In genomic region chr6:135322427-135323201, GRCh38 we compare ENCODE assay signal across 8 cellular contexts.
DNase-seq lines count a peak whose midpoint lies in the region; ATAC-seq and TF ChIP-seq lines count a peak whose summit lies in the region.

No MANE protein-coding gene starts in this region.

- H3K9me3 Mint-ChIP-seq in activated B cell treated with CpG ODN at 0.5 μM for 24 hours = no peaks in the 10 kb centered on the region
- H3K9me3 Mint-ChIP-seq in progenitor cell of endocrine pancreas (ENCODE audit: low read depth) = no peaks in the 10 kb centered on the region
- peaks cover 0 to 2% (median 0%) of the 10 kb centered on the region in 11 donors for H3K9me3 Mint-ChIP-seq in naive thymus-derived CD4-positive, alpha-beta T cell
- no peaks in the 10 kb centered on the region for H3K9me3 Mint-ChIP-seq in activated naive CD4-positive, alpha-beta T cell treated with anti-CD3 and anti-CD28 coated beads for 36 hours

- peak overlapping the region; percentile 30 for H3K27ac Mint-ChIP-seq in activated B cell treated with CpG ODN at 0.5 μM for 24 hours
- H3K27ac Mint-ChIP-seq in progenitor cell of endocrine pancreas = no peak overlapping the region
- peak overlapping the region in 1 of 9 donors; percentile 7 for H3K27ac Mint-ChIP-seq in naive thymus-derived CD4-positive, alpha-beta T cell
- no peak overlapping the region for H3K27ac Mint-ChIP-seq in activated naive CD4-positive, alpha-beta T cell treated with anti-CD3 and anti-CD28 coated beads for 36 hours

- peak; percentile 39 for DNase-seq in GM10248 (ENCODE audit: extremely low spot score)
- no peak for DNase-seq in activated B cell treated with CpG ODN at 0.5 μM for 24 hours
- no peak for DNase-seq in progenitor cell of endocrine pancreas (ENCODE audit: low spot score, unreplicated experiment)
- no peak for DNase-seq in cerebellar cortex (ENCODE audit: low spot score)
- no peak for DNase-seq in naive thymus-derived CD4-positive, alpha-beta T cell
- no peak for DNase-seq in activated naive CD4-positive, alpha-beta T cell treated with anti-CD3 and anti-CD28 coated beads for 36 hours

- H3K27me3 ChIP-seq in naive thymus-derived CD4-positive, alpha-beta T cell (ENCODE audit: control insufficient read depth in 2 of 2, insufficient read depth in 2 of 2, low read length in 2 of 2) = no peaks in the 10 kb centered on the region

- H3K4me1 Mint-ChIP-seq in activated B cell treated with CpG ODN at 0.5 μM for 24 hours (peaks cover 13% of the 10 kb centered on the region), progenitor cell of endocrine pancreas (ENCODE audit: low read depth) (peaks cover 9% of the 10 kb centered on the region)
- H3K4me1 Mint-ChIP-seq in naive thymus-derived CD4-positive, alpha-beta T cell = peaks cover 0 to 20% (median 5%) of the 10 kb centered on the region in 7 donors
- H3K4me1 Mint-ChIP-seq in activated naive CD4-positive, alpha-beta T cell treated with anti-CD3 and anti-CD28 coated beads for 36 hours (ENCODE audit: low read depth) = peaks cover 12% of the 10 kb centered on the region

- peak overlapping the region; percentile 60 for H3K4me3 Mint-ChIP-seq in activated B cell treated with CpG ODN at 0.5 μM for 24 hours
- H3K4me3 Mint-ChIP-seq in progenitor cell of endocrine pancreas (ENCODE audit: low read depth) = no peak overlapping the region
- no peak overlapping the region for H3K4me3 Mint-ChIP-seq in naive thymus-derived CD4-positive, alpha-beta T cell
- H3K4me3 Mint-ChIP-seq in activated naive CD4-positive, alpha-beta T cell treated with anti-CD3 and anti-CD28 coated beads for 36 hours = no peak overlapping the region

- H3K9me3 ChIP-seq in naive thymus-derived CD4-positive, alpha-beta T cell (ENCODE audit: control insufficient read depth in 2 of 3, low read length in 3 of 3) = no peaks in the 10 kb centered on the region

- H3K27me3 Mint-ChIP-seq in activated B cell treated with CpG ODN at 0.5 μM for 24 hours (no peaks in the 10 kb centered on the region), progenitor cell of endocrine pancreas (no peaks in the 10 kb centered on the region)
- H3K27me3 Mint-ChIP-seq in naive thymus-derived CD4-positive, alpha-beta T cell = no peaks in the 10 kb centered on the region
- no peaks in the 10 kb centered on the region for H3K27me3 Mint-ChIP-seq in activated naive CD4-positive, alpha-beta T cell treated with anti-CD3 and anti-CD28 coated beads for 36 hours (ENCODE audit: low read depth)

- POLR2A ChIA-PET in GM10248 (lab: Yijun Ruan, JAX) (no interaction called here), activated B cell treated with CpG ODN at 0.5 μM for 24 hours (lab: Charles Lee) (interaction anchor here (1.1 to 1.4 kb wide), 2 partner anchors 159 to 968 kb away, joined by 3 to 4 read pairs; no protein-coding TSS in a partner anchor)
- POLR2A ChIA-PET in naive thymus-derived CD4-positive, alpha-beta T cell (lab: Charles Lee) = no interaction called here

- H3K36me3 ChIP-seq in naive thymus-derived CD4-positive, alpha-beta T cell (ENCODE audit: control insufficient read depth in 2 of 3, insufficient read depth in 3 of 3, low read length in 3 of 3) = no peaks in the 10 kb centered on the region

- intact Hi-C loops in activated B cell treated with CpG ODN at 0.5 μM for 24 hours (cut with micrococcal nuclease) = loop anchor here (2.0 kb wide), 2 partner anchors 48 to 140 kb away; no protein-coding TSS in a partner anchor
- intact Hi-C loops in naive thymus-derived CD4-positive, alpha-beta T cell (cut with micrococcal nuclease) = no loop called here
- intact Hi-C loops in activated naive CD4-positive, alpha-beta T cell treated with anti-CD3 and anti-CD28 coated beads for 36 hours (cut with micrococcal nuclease) = no loop called here

- H3K4me1 ChIP-seq in naive thymus-derived CD4-positive, alpha-beta T cell (ENCODE audit: control insufficient read depth in 2 of 2, insufficient read depth in 2 of 2, low read length in 2 of 2) = no peaks in the 10 kb centered on the region

- no peak for TF ChIP-seq CTCF in GM10248 (IDR thresholded peaks at IDR 0.05; ENCODE audit: control extremely low read depth, extremely low read depth, low read depth, missing control alignments)
- no peak for TF ChIP-seq CTCF in activated B cell treated with CpG ODN at 0.5 μM for 24 hours (IDR thresholded peaks at IDR 0.05)
- TF ChIP-seq CTCF in progenitor cell of endocrine pancreas (IDR thresholded peaks at IDR 0.05; ENCODE audit: unreplicated experiment) = no peak

- no peak overlapping the region for H3K27ac ChIP-seq in naive thymus-derived CD4-positive, alpha-beta T cell (ENCODE audit: low read depth, low read length)

- CTCF ChIA-PET in GM10248 (lab: Yijun Ruan, JAX) = interaction anchor here (1.2 to 2.5 kb wide), 9 partner anchors 9 to 139 kb away, joined by 3 to 7 read pairs (median 5); no protein-coding TSS in a partner anchor
- CTCF ChIA-PET in activated B cell treated with CpG ODN at 0.5 μM for 24 hours (lab: Charles Lee) = no interaction called here
- CTCF ChIA-PET in naive thymus-derived CD4-positive, alpha-beta T cell (lab: Charles Lee) = interaction anchor here (0.5 kb wide), 1 partner anchor 410 kb away, joined by 5 read pairs; no protein-coding TSS in a partner anchor
- CTCF ChIA-PET in activated naive CD4-positive, alpha-beta T cell treated with anti-CD3 and anti-CD28 coated beads for 36 hours (lab: Charles Lee) = no interaction called here

- peak; percentile 67 for ATAC-seq in GM19455 (IDR thresholded peaks at IDR 0.05; ENCODE audit: unreplicated experiment)
- peak; percentile 66 for ATAC-seq in HG03097 (IDR thresholded peaks at IDR 0.05; ENCODE audit: low FRiP score, unreplicated experiment)
- ATAC-seq in activated B cell treated with CpG ODN at 0.5 μM for 24 hours (ENCODE audit: low read depth) = no peak
- ATAC-seq in naive thymus-derived CD4-positive, alpha-beta T cell = no peak

- no peak overlapping the region for H3K4me3 ChIP-seq in naive thymus-derived CD4-positive, alpha-beta T cell (ENCODE audit: low read length)

- peaks cover 1% of the 10 kb centered on the region for H3K36me3 Mint-ChIP-seq in activated B cell treated with CpG ODN at 0.5 μM for 24 hours (ENCODE audit: low read depth)
- H3K36me3 Mint-ChIP-seq in progenitor cell of endocrine pancreas (ENCODE audit: insufficient read depth) = peaks cover 1% of the 10 kb centered on the region
- H3K36me3 Mint-ChIP-seq in naive thymus-derived CD4-positive, alpha-beta T cell = peaks cover 0 to 8% (median 4%) of the 10 kb centered on the region in 5 donors
- H3K36me3 Mint-ChIP-seq in activated naive CD4-positive, alpha-beta T cell treated with anti-CD3 and anti-CD28 coated beads for 36 hours (ENCODE audit: low read depth) = peaks cover 2% of the 10 kb centered on the region

Comparison
In these comparisons a context has a peak if more than half of its experiments do, and no peak if none do; other contexts are left out.
1. ATAC-seq: peak in GM19455 (single experiment) and HG03097 (single experiment); none in activated B cell treated with CpG ODN at 0.5 μM for 24 hours (single experiment) and naive thymus-derived CD4-positive, alpha-beta T cell (single experiment).
2. CTCF ChIA-PET loops: an anchor here in GM10248 (1.2 to 2.5 kb wide) and naive thymus-derived CD4-positive, alpha-beta T cell (0.5 kb wide); none called in activated B cell treated with CpG ODN at 0.5 μM for 24 hours and activated naive CD4-positive, alpha-beta T cell treated with anti-CD3 and anti-CD28 coated beads for 36 hours.